Comparison of ENCODE assay signal across 24 cellular contexts in genomic region chr11:78027759-78028158, GRCh38. TPM values are rescaled to one million over a fixed set of nuclear protein-coding genes. Genes with fewer than 3 reads are reported as not detected.
"Had no signal": no experiment of that assay in that cellular context is flagged by ENCODE, and none has a peak within 500 bp of the region (broad histone marks: within the 10 kb centered on the region; RNA-seq: fewer than 3 reads in every experiment).

No MANE protein-coding gene starts in this region.

- H3K4me3 Mint-ChIP-seq: IgD-negative memory B cell, T-cell had no signal

- H3K27me3 ChIP-seq: MG63 had no signal

- DNase-seq: Karpas-422, KG1, MG63, NCI-H1092, NCI-H1105 treated with DMSO at 0.1 percent for 48 hours, NCI-H1417 treated with DMSO at 0.1 percent for 48 hours, NCI-H1694 treated with DMSO at 0.1 percent for 48 hours, NCI-H1930, NCI-H2081, NCI-H2107, NCI-H226, NCI-H446, NCI-H510A, NCI-H524 treated with DMSO at 0.1 percent for 48 hours, NCI-H69, SHP77, SK-N-SH, SW 1271, T-cell had no signal

- H3K9me2 ChIP-seq: SK-N-SH had no signal

- H3K27ac ChIP-seq: HL-60, RWPE1 had no signal

- H3K27ac Mint-ChIP-seq: IgD-negative memory B cell, T-cell had no signal

- H3K4me3 ChIP-seq: MG63 had no signal

- H3K9me3 Mint-ChIP-seq: T-cell had no signal

- H3K9me3 ChIP-seq: MG63, SK-N-SH had no signal

- H3K4me2 ChIP-seq: SK-N-SH had no signal

- ATAC-seq: T-cell had no signal

- H3K9ac ChIP-seq: SK-N-SH had no signal

- FAIRE-seq: HTR-8/SVneo had no signal

- H3K36me3 ChIP-seq: MG63 had no signal

- H3K36me3 Mint-ChIP-seq: T-cell had no signal

RNA-seq across cellular contexts. Expression of gene KCTD14, which starts 4.7 kb away (rescaled TPM):
- total RNA-seq: SK-MEL-5 had no signal

RNA-seq across cellular contexts. Expression of gene THRSP, which starts 35.9 kb away (rescaled TPM):
- total RNA-seq: SK-MEL-5, T-cell had no signal
- polyA plus RNA-seq: IgD-negative memory B cell, SK-N-SH had no signal
